ENCODE assay signal across 18 cellular contexts in genomic region chr15:35450492-35450891, GRCh38.
DNase-seq lines count a peak whose midpoint lies in the region; ATAC-seq and TF ChIP-seq lines count a peak whose summit lies in the region.
"Had no signal": no experiment of that assay in that cellular context is flagged by ENCODE, and none has a peak within 500 bp of the region (broad histone marks: within the 10 kb centered on the region; RNA-seq: fewer than 3 reads in every experiment).

No MANE protein-coding gene starts in this region.

- no CpG with 5 or more reads among the region's 1 CpG for WGBS in mesendoderm (ENCODE audit: extremely low coverage, insufficient coverage, low lambda C conversion rate)

- H3K4me2 ChIP-seq in mesendoderm (ENCODE audit: low read length), result no peak overlapping the region
- H3K4me2 ChIP-seq: BLaER1 had no signal

- no peak overlapping the region for H3K56ac ChIP-seq in mesendoderm (ENCODE audit: low read length)

- no peaks in the 10 kb centered on the region for H3K27me3 ChIP-seq in MG63
- no peaks in the 10 kb centered on the region for H3K27me3 ChIP-seq in mesendoderm (ENCODE audit: insufficient read depth, low read length, poor library complexity)
- H3K27me3 ChIP-seq: BLaER1, gastrocnemius medialis had no signal

- no peaks in the 10 kb centered on the region for H3K4me1 ChIP-seq in mesendoderm (ENCODE audit: control insufficient read depth, low read depth, low read length)
- H3K4me1 ChIP-seq: BLaER1, gastrocnemius medialis had no signal

- in situ Hi-C loops in Caki2 (cut with HindIII; ENCODE audit: low pct_unique_long_range_greater_than_20kb, low sequenced_read_pairs), result no loop called here

- H3K4me3 ChIP-seq in MG63 (no peak overlapping the region), epithelial cell of esophagus (ENCODE audit: low read length) (no peak overlapping the region), mesendoderm (ENCODE audit: low read length) (no peak overlapping the region)
- H3K4me3 ChIP-seq: BLaER1, gastrocnemius medialis, skin epidermis had no signal

- H3K27ac ChIP-seq in mesendoderm (ENCODE audit: low read depth, low read length), result no peak overlapping the region
- H3K27ac ChIP-seq: BLaER1, gastrocnemius medialis, skin epidermis had no signal

- TF ChIP-seq CTCF in epithelial cell of esophagus (IDR thresholded peaks at IDR 0.05; ENCODE audit: insufficient read depth, low read depth, low read length, missing control alignments), result no peak

- no peak for ATAC-seq in sciatic nerve
- ATAC-seq: gastrocnemius medialis; stimulated activated naive B cell treated with anti-CD40 and anti-IgM and Interleukin-4, amounts not matched to agents 10 μg/mL and 1 μg/mL and 100 μg/mL, for 72 hours had no signal

- DNase-seq in Caki2 (ENCODE audit: low read depth) (peak; percentile 18), MG63 (peak; percentile 28), epithelial cell of esophagus (ENCODE audit: low read depth) (peak; percentile 88), mesendoderm (peak; percentile 62), sciatic nerve (ENCODE audit: low spot score) (no peak), NCI-H1694 (lab: John Stamatoyannopoulos, UW) (no peak), COLO668 (lab: John Stamatoyannopoulos, UW; ENCODE audit: unreplicated experiment) (no peak)
- DNase-seq in stimulated activated naive CD4-positive, alpha-beta T cell treated with Interleukin-2 at 50 U/mL for 16 hours (lab: John Stamatoyannopoulos, UW), result no peak
- DNase-seq: activated CD8-positive, alpha-beta memory T cell treated with anti-CD3 and anti-CD28 coated beads for 24 hours; anterior cingulate cortex; DMS153; gastrocnemius medialis; NCI-H1092 treated with DMSO at 0.1 percent for 48 hours; NCI-H345; occipital lobe; stimulated activated naive B cell treated with anti-CD40 and anti-IgM and Interleukin-4, amounts not matched to agents 10 μg/mL and 1 μg/mL and 100 μg/mL, for 72 hours had no signal

- no peak overlapping the region for H2BK15ac ChIP-seq in mesendoderm (replicated peaks; ENCODE audit: low read depth)

- no peak overlapping the region for H2BK120ac ChIP-seq in mesendoderm (ENCODE audit: low read depth, low read length)

- no peak overlapping the region for H3K23ac ChIP-seq in mesendoderm (ENCODE audit: low read length)

- H3K79me2 ChIP-seq in mesendoderm (ENCODE audit: control insufficient read depth, insufficient read depth, low read length), result no peaks in the 10 kb centered on the region

- H3K79me1 ChIP-seq in mesendoderm (ENCODE audit: low read length), result no peaks in the 10 kb centered on the region

- no peak overlapping the region for H3K18ac ChIP-seq in mesendoderm (ENCODE audit: low read length)

- H4K8ac ChIP-seq in mesendoderm (ENCODE audit: low read depth, low read length), result no peak overlapping the region

- H2AK5ac ChIP-seq in mesendoderm (ENCODE audit: low read length), result no peak overlapping the region

- H3K36me3 ChIP-seq in MG63 (peaks cover 5% of the 10 kb centered on the region; the same call in 1 of the 2 replicates), mesendoderm (ENCODE audit: control insufficient read depth, insufficient read depth, low read length) (no peaks in the 10 kb centered on the region)
- H3K36me3 ChIP-seq: BLaER1, gastrocnemius medialis had no signal

- no peak overlapping the region for H2BK5ac ChIP-seq in mesendoderm (ENCODE audit: low read length)

- intact Hi-C loops in sciatic nerve (cut with DNase I), result no loop called here

- H3K4ac ChIP-seq in mesendoderm (ENCODE audit: low read depth, low read length), result no peak overlapping the region

- no peak overlapping the region for H3K9ac ChIP-seq in mesendoderm (ENCODE audit: low read length)
- H3K9ac ChIP-seq: BLaER1 had no signal

- H4K5ac ChIP-seq in mesendoderm (ENCODE audit: low read length), result no peak overlapping the region

- peaks cover 3% of the 10 kb centered on the region; the same call in 1 of the 2 replicates for H3K9me3 ChIP-seq in MG63
- H3K9me3 ChIP-seq: BLaER1, gastrocnemius medialis had no signal

Comparison
In these comparisons a context has a peak if more than half of its experiments do, and no peak if none do; other contexts are left out.
1. DNase-seq: peak in Caki2 (single experiment), MG63 (single experiment), epithelial cell of esophagus (single experiment) and mesendoderm (single experiment); none in sciatic nerve (single experiment), stimulated activated naive CD4-positive, alpha-beta T cell treated with Interleukin-2 at 50 U/mL for 16 hours (single experiment), NCI-H1694 (single experiment) and COLO668 (single experiment).